10 cellular contexts compared by ENCODE assay signal in genomic region chr10:100007239-100008141, GRCh38. TPM values are rescaled to one million over a fixed set of nuclear protein-coding genes. Genes with fewer than 3 reads are reported as not detected.
DNase-seq lines count a peak whose midpoint lies in the region; ATAC-seq and TF ChIP-seq lines count a peak whose summit lies in the region.
"Had no signal": no experiment of that assay in that cellular context is flagged by ENCODE, and none has a peak within 500 bp of the region (broad histone marks: within the 10 kb centered on the region; RNA-seq: fewer than 3 reads in every experiment).

No MANE protein-coding gene starts in this region.

- peaks cover 13 to 25% of the 10 kb centered on the region in 2 experiments for H3K79me1 ChIP-seq in IMR-90 (ENCODE audit: low read depth in 1 of 2, low read length in 2 of 2)

- peak overlapping the region; percentile 95 for H2BK5ac ChIP-seq in IMR-90 (ENCODE audit: low read depth, low read length, poor library complexity, severe bottlenecking)

- no TSS peak for BruUV-seq in IMR-90 (replicated peaks; lab: Mats Ljungman, UMichigan)

- peak overlapping the region; percentile 37 for H3K18ac ChIP-seq in IMR-90 (ENCODE audit: low read depth, low read length)

- in situ Hi-C loops in IMR-90 (cut with MboI; ENCODE audit: low sequenced_read_pairs) = no loop called here

- H2AK5ac ChIP-seq in IMR-90 (ENCODE audit: low read depth, low read length) = peak overlapping the region; percentile 96

- peaks cover 2% of the 10 kb centered on the region for H3K27me3 ChIP-seq in CD4-positive, CD25-positive, alpha-beta regulatory T cell (ENCODE audit: control insufficient read depth, insufficient read depth, low read length)
- no peaks in the 10 kb centered on the region for H3K27me3 ChIP-seq in IMR-90 (ENCODE audit: control insufficient read depth, insufficient read depth, low read length)

- no peak overlapping the region; the same call in 1 of the 2 replicates for H3K9ac ChIP-seq in IMR-90 (ENCODE audit: low read depth, low read length)

- H3K36me3 ChIP-seq in CD4-positive, CD25-positive, alpha-beta regulatory T cell (ENCODE audit: control insufficient read depth, insufficient read depth, low read length) = no peaks in the 10 kb centered on the region
- H3K36me3 ChIP-seq in IMR-90 (ENCODE audit: control insufficient read depth, insufficient read depth, low read length) = no peaks in the 10 kb centered on the region

- ATAC-seq in CD4-positive, CD25-positive, alpha-beta regulatory T cell (ENCODE audit: low read depth in 2 of 2) = no peak
- ATAC-seq in IMR-90 (ENCODE audit: low read depth) = no peak
- no peak for ATAC-seq in HG02759 (IDR thresholded peaks at IDR 0.05; ENCODE audit: unreplicated experiment)
- ATAC-seq in left colon = no peak
- ATAC-seq: activated CD8-positive, alpha-beta memory T cell treated with anti-CD3 and anti-CD28 coated beads, Interleukin-2, amount 10 ng/mL, durations not matched to agents 7 days and 5 days had no signal

- peak overlapping the region; percentile 29 to 89 for H4K8ac ChIP-seq in IMR-90 (ENCODE audit: low read depth in 2 of 2, low read length in 2 of 2)

- H2BK120ac ChIP-seq in IMR-90 (ENCODE audit: low read depth, low read length) = peak overlapping the region; percentile 90

- H3K4me1 ChIP-seq in CD4-positive, CD25-positive, alpha-beta regulatory T cell (ENCODE audit: control insufficient read depth, insufficient read depth, low read length, poor library complexity, severe bottlenecking) = peaks cover 18% of the 10 kb centered on the region
- H3K4me1 ChIP-seq in IMR-90 (ENCODE audit: control insufficient read depth, insufficient read depth, low read length) = peaks cover 15% of the 10 kb centered on the region

- H3K4me2 ChIP-seq in IMR-90 (ENCODE audit: low read depth, low read length) = peak overlapping the region; percentile 62

- 0 out of 2 replicates have a peak, but pooled peaks have one; percentile 6 for TF ChIP-seq POLR2A in IMR-90 (IDR thresholded peaks at IDR 0.05; ENCODE audit: low read depth, low read length)

- H3K27me3 Mint-ChIP-seq in CD4-positive, CD25-positive, alpha-beta regulatory T cell = peaks cover 36% of the 10 kb centered on the region
- peaks cover 15% of the 10 kb centered on the region for H3K27me3 Mint-ChIP-seq in dendritic cell treated with granulocyte-macrophage colony-stimulating factor and Interleukin-4, amounts not matched to agents 40 ng/mL and 50 ng/mL, for 4 days
- H3K27me3 Mint-ChIP-seq in neural crest cell (ENCODE audit: low read depth) = peaks cover 11% of the 10 kb centered on the region

- POLR2A ChIA-PET in IMR-90 (lab: Charles Lee; ENCODE audit: unreplicated experiment) = no interaction called here

- H3K4me1 Mint-ChIP-seq in CD4-positive, CD25-positive, alpha-beta regulatory T cell = peaks cover 9 to 40% (median 20%) of the 10 kb centered on the region in 4 donors
- H3K4me1 Mint-ChIP-seq in dendritic cell treated with granulocyte-macrophage colony-stimulating factor and Interleukin-4, amounts not matched to agents 40 ng/mL and 50 ng/mL, for 4 days (ENCODE audit: low read depth) = peaks cover 55% of the 10 kb centered on the region
- peaks cover 51% of the 10 kb centered on the region for H3K4me1 Mint-ChIP-seq in neural crest cell

- no CpG with 5 or more reads among the region's 10 CpGs for WGBS in IMR-90 (ENCODE audit: extremely low coverage in 2 of 2, insufficient read length in 1 of 2), 2 experiments

- H4K91ac ChIP-seq in IMR-90 (ENCODE audit: insufficient read depth, low read depth, low read length) = peak overlapping the region; percentile 90

- H3K23ac ChIP-seq in IMR-90 (ENCODE audit: low read depth, low read length) = peak overlapping the region; percentile 92

- no peak overlapping the region for H3K27ac ChIP-seq in CD4-positive, CD25-positive, alpha-beta regulatory T cell (ENCODE audit: insufficient read depth, low read length, poor library complexity, severe bottlenecking)
- H3K27ac ChIP-seq in IMR-90 (ENCODE audit: insufficient read depth, low read length) = peak overlapping the region; percentile 50

- peaks cover 10% of the 10 kb centered on the region for H3K9me1 ChIP-seq in IMR-90 (ENCODE audit: insufficient read depth, low read length)

- TF ChIP-seq RAD21 in IMR-90 (IDR thresholded peaks at IDR 0.05; ENCODE audit: low read length) = no peak

- H3K27ac Mint-ChIP-seq in CD4-positive, CD25-positive, alpha-beta regulatory T cell = no peak overlapping the region
- H3K27ac Mint-ChIP-seq in dendritic cell treated with granulocyte-macrophage colony-stimulating factor and Interleukin-4, amounts not matched to agents 40 ng/mL and 50 ng/mL, for 4 days = peak overlapping the region; percentile 73
- H3K27ac Mint-ChIP-seq in neural crest cell (ENCODE audit: unreplicated experiment) = no peak overlapping the region
- H3K27ac Mint-ChIP-seq: activated CD8-positive, alpha-beta memory T cell treated with anti-CD3 and anti-CD28 coated beads, Interleukin-2, amount 10 ng/mL, durations not matched to agents 7 days and 5 days had no signal

- no peak overlapping the region for H2AFZ ChIP-seq in IMR-90 (replicated peaks; ENCODE audit: low read length, poor library complexity)

- H4K5ac ChIP-seq in IMR-90 (ENCODE audit: low read depth, low read length) = peak overlapping the region; percentile 86

- intact Hi-C loops in IMR-90 (cut with micrococcal nuclease) (loop anchor here (2.0 to 5.0 kb wide), 4 partner anchors 31 to 160 kb away; no protein-coding TSS in a partner anchor), left colon (cut with DNase I, micrococcal nuclease) (no loop called here)
- intact Hi-C loops in dendritic cell treated with granulocyte-macrophage colony-stimulating factor and Interleukin-4, amounts not matched to agents 40 ng/mL and 50 ng/mL, for 4 days (cut with micrococcal nuclease) = no loop called here

- TF ChIP-seq CTCF in IMR-90 (conservative IDR thresholded peaks at IDR 0.05; ENCODE audit: low read depth, low read length) (no peak), neural crest cell (conservative IDR thresholded peaks at IDR 0.05) (no peak)

- dilution Hi-C loops in IMR-90 (cut with HindIII; ENCODE audit: low sequenced_read_pairs, unreplicated experiment) = no loop called here

- peak overlapping the region; percentile 47 for H2AK9ac ChIP-seq in IMR-90 (replicated peaks; ENCODE audit: low read depth, low read length, poor library complexity)

- H3K56ac ChIP-seq in IMR-90 (ENCODE audit: extremely low read depth, insufficient read depth, low read length) = peak overlapping the region; percentile 65; the same call in 1 of the 2 replicates

- CTCF ChIA-PET in IMR-90 (lab: Yijun Ruan, JAX) = interaction anchor here (0.7 kb wide), 1 partner anchor 161 kb away, joined by 4 read pairs; no protein-coding TSS in a partner anchor

- H3K9me3 ChIP-seq in CD4-positive, CD25-positive, alpha-beta regulatory T cell (ENCODE audit: control insufficient read depth in 2 of 2, low read length in 2 of 2) = no peaks in the 10 kb centered on the region
- no peaks in the 10 kb centered on the region for H3K9me3 ChIP-seq in IMR-90 (ENCODE audit: control insufficient read depth, insufficient read depth, low read length)

- H3K36me3 Mint-ChIP-seq in CD4-positive, CD25-positive, alpha-beta regulatory T cell = no peaks in the 10 kb centered on the region
- no peaks in the 10 kb centered on the region for H3K36me3 Mint-ChIP-seq in dendritic cell treated with granulocyte-macrophage colony-stimulating factor and Interleukin-4, amounts not matched to agents 40 ng/mL and 50 ng/mL, for 4 days (ENCODE audit: low read depth)
- H3K36me3 Mint-ChIP-seq in neural crest cell (ENCODE audit: low read depth) = no peaks in the 10 kb centered on the region
- H3K36me3 Mint-ChIP-seq: activated CD8-positive, alpha-beta memory T cell treated with anti-CD3 and anti-CD28 coated beads, Interleukin-2, amount 10 ng/mL, durations not matched to agents 7 days and 5 days had no signal

- H3K4ac ChIP-seq in IMR-90 (ENCODE audit: low read depth, low read length) = peak overlapping the region; percentile 82

- H2BK20ac ChIP-seq in IMR-90 (ENCODE audit: low read depth, low read length) = peak overlapping the region; percentile 77

- H3K14ac ChIP-seq in IMR-90 (replicated peaks; ENCODE audit: low read depth, low read length) = peak overlapping the region; percentile 79

- peak overlapping the region; percentile 51 to 87 (median 64) for H3K4me3 Mint-ChIP-seq in CD4-positive, CD25-positive, alpha-beta regulatory T cell
- no peak overlapping the region for H3K4me3 Mint-ChIP-seq in dendritic cell treated with granulocyte-macrophage colony-stimulating factor and Interleukin-4, amounts not matched to agents 40 ng/mL and 50 ng/mL, for 4 days
- peak overlapping the region; percentile 91 for H3K4me3 Mint-ChIP-seq in neural crest cell

- no peak for DNase-seq in CD4-positive, CD25-positive, alpha-beta regulatory T cell
- DNase-seq in IMR-90 (no peak), neural crest cell (ENCODE audit: low read depth, low spot score) (no peak), H4 (ENCODE audit: low spot score) (no peak), left colon (no peak)
- DNase-seq in stimulated activated CD4-positive, alpha-beta T cell treated with anti-CD3 and anti-CD28 coated beads, Interleukin-1b, Interleukin-23, amount 100 ng/mL, for 48 hours = no peak
- DNase-seq: activated CD8-positive, alpha-beta memory T cell treated with anti-CD3 and anti-CD28 coated beads, Interleukin-2, amount 10 ng/mL, durations not matched to agents 7 days and 5 days; NCI-H526 treated with DMSO at 0.1 percent for 48 hours had no signal

- H3K4me3 ChIP-seq in CD4-positive, CD25-positive, alpha-beta regulatory T cell (ENCODE audit: low read depth, low read length) = no peak overlapping the region
- H3K4me3 ChIP-seq in IMR-90 (ENCODE audit: insufficient read depth, low read depth, low read length) = peak overlapping the region; percentile 14; the same call in 1 of the 2 replicates

- peak overlapping the region; percentile 94 for H2BK15ac ChIP-seq in IMR-90 (ENCODE audit: low read depth, low read length)

- peaks cover 20% of the 10 kb centered on the region; the same call in 1 of the 2 replicates for H4K20me1 ChIP-seq in IMR-90 (ENCODE audit: insufficient read depth, low read length)

- H3K9me3 Mint-ChIP-seq in CD4-positive, CD25-positive, alpha-beta regulatory T cell = peaks cover 0 to 2% (median 0%) of the 10 kb centered on the region in 7 donors
- H3K9me3 Mint-ChIP-seq in dendritic cell treated with granulocyte-macrophage colony-stimulating factor and Interleukin-4, amounts not matched to agents 40 ng/mL and 50 ng/mL, for 4 days = no peaks in the 10 kb centered on the region
- H3K9me3 Mint-ChIP-seq in neural crest cell = no peaks in the 10 kb centered on the region

RNA-seq across cellular contexts. Expression of gene DNMBP, which starts 2.3 kb away (rescaled TPM):
- 2.4 TPM for total RNA-seq in CD4-positive, CD25-positive, alpha-beta regulatory T cell
- under 1 TPM; 0.22 to 0.82 (median 0.61) TPM for polyA plus RNA-seq in CD4-positive, CD25-positive, alpha-beta regulatory T cell
- total RNA-seq in IMR-90 (2012; rRNA removed) = 10.9 and 13.6 TPM in 2 replicates
- polyA plus RNA-seq in IMR-90 (2012; rRNA removed) = 13.6 and 14.3 TPM in 2 replicates
- polyA plus RNA-seq in IMR-90 (2012; cell fraction: cytosol; rRNA removed) = 6.4 and 7.7 TPM in 2 replicates
- polyA plus RNA-seq in IMR-90 (2012; cell fraction: nucleus; rRNA removed; ENCODE audit: low replicate concordance) = 22.1 and 44.3 TPM in 2 replicates
- total RNA-seq in neural crest cell = 17.8 and 18.3 TPM in 2 replicates
- total RNA-seq in H4 (2014; rRNA removed; shearing (Covaris generic)) = 7.0 and 7.3 TPM in 2 replicates
- total RNA-seq in left colon = 10 to 100 TPM; 43.6 to 53.4 TPM
